In genomic region chr2:45964226-45964841, GRCh38 we compare ENCODE assay signal across 9 cellular contexts.
DNase-seq lines count a peak whose midpoint lies in the region.
"Had no signal": no experiment of that assay in that cellular context is flagged by ENCODE, and none has a peak within 500 bp of the region (broad histone marks: within the 10 kb centered on the region; RNA-seq: fewer than 3 reads in every experiment).

No MANE protein-coding gene starts in this region.

- H3K27ac ChIP-seq in mesenchymal stem cell (ENCODE audit: low read length, poor library complexity, severe bottlenecking), result no peak overlapping the region

- H2AK5ac ChIP-seq in mesenchymal stem cell (ENCODE audit: low read length, severe bottlenecking), result no peak overlapping the region

- no peak overlapping the region for H2BK12ac ChIP-seq in mesenchymal stem cell (ENCODE audit: low read length in 2 of 2)

- no peak overlapping the region for H3K4me2 ChIP-seq in mesenchymal stem cell (ENCODE audit: low read length, poor library complexity, severe bottlenecking)

- in situ Hi-C loops in HAP-1 (cut with MboI; ENCODE audit: low sequenced_read_pairs), result no loop called here

- no peaks in the 10 kb centered on the region for H3K9me3 ChIP-seq in mesenchymal stem cell (ENCODE audit: control insufficient read depth, low read length)
- H3K9me3 ChIP-seq in HAP-1, result no peaks in the 10 kb centered on the region

- no peaks in the 10 kb centered on the region for H3K27me3 ChIP-seq in mesenchymal stem cell (ENCODE audit: control insufficient read depth in 1 of 2, insufficient read depth in 1 of 2, low read length in 2 of 2)
- H3K27me3 ChIP-seq in HAP-1 (ENCODE audit: low read depth), result no peaks in the 10 kb centered on the region

- H3K4me1 ChIP-seq in mesenchymal stem cell (ENCODE audit: control insufficient read depth, insufficient read depth, low read depth, low read length) (peaks cover 14% of the 10 kb centered on the region), HAP-1 (no peaks in the 10 kb centered on the region)

- no peak overlapping the region for H2BK5ac ChIP-seq in mesenchymal stem cell (ENCODE audit: low read depth, low read length, poor library complexity, severe bottlenecking)

- no peak overlapping the region for H2AFZ ChIP-seq in mesenchymal stem cell (ENCODE audit: low read depth, low read length)

- H3K4ac ChIP-seq in mesenchymal stem cell (ENCODE audit: low read depth in 1 of 2, low read length in 2 of 2), result no peak overlapping the region

- H2BK120ac ChIP-seq in mesenchymal stem cell (ENCODE audit: low read depth, low read length), result no peak overlapping the region

- H3K14ac ChIP-seq in mesenchymal stem cell (ENCODE audit: low read length in 2 of 2), result no peak overlapping the region

- 63% methylated on average over 6 of the region's 6 CpGs for WGBS in mesenchymal stem cell

- H3K4me3 ChIP-seq in mesenchymal stem cell (ENCODE audit: insufficient read depth in 1 of 2, low read depth in 1 of 2, low read length in 2 of 2) (no peak overlapping the region), HAP-1 (no peak overlapping the region)
- H3K4me3 ChIP-seq: K562 had no signal

- H3K9ac ChIP-seq in mesenchymal stem cell (ENCODE audit: low read length), result peak overlapping the region; percentile 21

- no peak overlapping the region for H2BK15ac ChIP-seq in mesenchymal stem cell (ENCODE audit: low read depth, poor library complexity, severe bottlenecking)

- H3K23ac ChIP-seq in mesenchymal stem cell (ENCODE audit: low read length in 2 of 2), result no peak overlapping the region

- H3K18ac ChIP-seq in mesenchymal stem cell (ENCODE audit: low read depth in 1 of 2, low read length in 2 of 2), result no peak overlapping the region

- no peak overlapping the region for H4K8ac ChIP-seq in mesenchymal stem cell (ENCODE audit: low read length)

- H3K36me3 ChIP-seq in mesenchymal stem cell (ENCODE audit: control insufficient read depth in 1 of 2, insufficient read depth in 2 of 2, low read depth in 1 of 2, low read length in 2 of 2), result no peaks in the 10 kb centered on the region
- no peaks in the 10 kb centered on the region for H3K36me3 ChIP-seq in HAP-1 (replicated peaks)

- no peak overlapping the region for H4K91ac ChIP-seq in mesenchymal stem cell (ENCODE audit: low read length)

- peaks cover 2% of the 10 kb centered on the region for H3K79me1 ChIP-seq in mesenchymal stem cell (replicated peaks; ENCODE audit: low read length, poor library complexity, severe bottlenecking)

- peak; percentile 26 for DNase-seq in DMS53 treated with DMSO at 0.1 percent for 48 hours (lab: John Stamatoyannopoulos, UW; ENCODE audit: unreplicated experiment)
- peak; percentile 44 for DNase-seq in NCI-H2029 treated with DMSO at 0.1 percent for 48 hours (lab: John Stamatoyannopoulos, UW)
- DNase-seq in cerebellum (ENCODE audit: low spot score), result peak; percentile 74
- peak; percentile 37 for DNase-seq in mesenchymal stem cell
- no peak for DNase-seq in stimulated activated naive CD4-positive, alpha-beta T cell (lab: John Stamatoyannopoulos, UW)
- DNase-seq in HAP-1 (ENCODE audit: low spot score in 2 of 2), result no peak
- DNase-seq in KG1 (lab: John Stamatoyannopoulos, UW), result no peak
- no peak for DNase-seq in activated naive CD4-positive, alpha-beta T cell (lab: John Stamatoyannopoulos, UW)

Comparison
In these comparisons a context has a peak if more than half of its experiments do, and no peak if none do; other contexts are left out.
1. DNase-seq: peak in DMS53 treated with DMSO at 0.1 percent for 48 hours (single experiment), NCI-H2029 treated with DMSO at 0.1 percent for 48 hours (single experiment), cerebellum (single experiment) and mesenchymal stem cell (single experiment); none in stimulated activated naive CD4-positive, alpha-beta T cell (0 of 6), HAP-1 (0 of 2), KG1 (single experiment) and activated naive CD4-positive, alpha-beta T cell (0 of 4).